In the genomic region with DNA sequence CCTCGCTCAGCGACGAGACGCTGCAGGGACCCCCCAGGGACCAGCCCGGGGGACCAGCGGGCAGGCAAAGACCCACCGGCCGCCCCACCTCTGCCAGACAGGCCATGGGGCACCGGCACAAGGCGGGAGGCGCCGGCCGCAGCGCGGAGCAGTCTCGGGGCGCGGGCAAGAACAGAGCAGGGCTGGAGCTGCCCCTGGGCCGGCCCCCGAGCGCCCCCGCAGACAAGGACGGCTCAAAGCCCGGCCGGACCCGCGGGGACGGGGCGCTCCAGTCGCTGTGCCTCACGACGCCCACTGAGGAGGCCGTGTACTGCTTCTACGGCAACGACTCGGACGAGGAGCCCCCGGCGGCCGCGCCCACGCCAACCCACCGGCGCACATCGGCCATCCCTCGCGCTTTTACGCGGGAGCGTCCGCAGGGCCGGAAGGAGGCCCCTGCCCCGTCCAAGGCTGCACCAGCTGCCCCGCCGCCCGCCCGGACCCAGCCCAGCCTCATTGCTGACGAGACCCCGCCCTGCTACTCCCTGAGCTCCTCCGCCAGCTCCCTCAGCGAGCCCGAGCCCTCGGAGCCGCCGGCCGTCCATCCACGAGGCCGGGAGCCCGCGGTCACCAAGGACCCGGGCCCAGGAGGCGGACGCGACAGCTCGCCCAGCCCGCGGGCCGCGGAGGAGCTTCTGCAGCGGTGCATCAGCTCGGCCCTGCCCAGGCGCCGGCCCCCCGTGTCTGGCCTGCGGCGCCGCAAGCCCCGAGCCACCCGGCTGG, we compare ENCODE assay signal across 1 cellular context.
TF ChIP-seq lines count a peak whose summit lies in the region.

No MANE protein-coding gene starts in this region.

TF ChIP-seq in endothelial cell of umbilical vein, 7 proteins besides CTCF, POLR2A, EP300 and RAD21:
- TF ChIP-seq GATA2 (IDR thresholded peaks at IDR 0.05; ENCODE audit: insufficient read depth, insufficient read length, low read depth, low read length) (no peak), EZH2 (IDR thresholded peaks at IDR 0.05; ENCODE audit: borderline replicate concordance, low read depth, low read length, severe bottlenecking) (peak; percentile 76), FOS (IDR thresholded peaks at IDR 0.05; ENCODE audit: borderline replicate concordance, insufficient read depth, low read length) (no peak)
TF ChIP-seq in endothelial cell of umbilical vein: peak in this region for 1.
